9 cellular contexts compared by ENCODE assay signal in the genomic region with DNA sequence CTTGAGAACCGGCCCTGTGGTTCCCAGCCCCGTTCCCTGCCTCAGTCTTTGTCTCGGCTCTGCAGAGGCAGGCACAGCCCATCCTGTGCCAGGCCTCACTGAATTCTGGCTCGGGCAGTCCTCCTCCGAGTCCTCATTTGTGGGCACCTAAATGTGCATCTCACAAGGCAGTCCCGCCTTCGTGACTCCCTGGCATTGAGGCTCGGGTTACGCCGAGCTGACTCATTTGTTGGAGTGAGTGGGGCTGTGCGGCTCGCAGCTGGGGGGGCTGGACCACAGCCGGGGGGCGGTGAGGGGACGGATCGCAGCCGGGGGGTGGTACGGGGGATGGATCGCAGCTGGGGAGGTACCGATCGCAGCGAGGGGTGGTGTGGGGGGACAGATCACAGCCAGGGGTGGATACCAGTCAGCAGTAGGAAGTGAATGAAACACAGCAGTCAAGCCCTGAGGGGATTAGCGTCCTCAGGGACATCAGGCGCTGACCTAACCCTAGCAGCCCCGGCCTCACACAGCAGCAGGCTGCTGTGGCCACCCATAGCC.
DNase-seq lines count a peak whose midpoint lies in the region; TF ChIP-seq lines count a peak whose summit lies in the region.
"Had no signal": no experiment of that assay in that cellular context is flagged by ENCODE, and none has a peak within 500 bp of the region (broad histone marks: within the 10 kb centered on the region; RNA-seq: fewer than 3 reads in every experiment).

No MANE protein-coding gene starts in this region.

- H3K27me3 ChIP-seq in adipocyte (replicated peaks; ENCODE audit: control insufficient read depth, insufficient read depth, low read length) (no peaks in the 10 kb centered on the region), hepatocyte (no peaks in the 10 kb centered on the region), skeletal muscle satellite cell (ENCODE audit: control insufficient read depth, insufficient read depth, low read length) (no peaks in the 10 kb centered on the region), Peyer's patch (no peaks in the 10 kb centered on the region)

- H3K9me2 ChIP-seq in hepatocyte (replicated peaks; ENCODE audit: insufficient read depth): no peaks in the 10 kb centered on the region

- no peak overlapping the region for H2AFZ ChIP-seq in hepatocyte

- DNase-seq in NCI-H1417 (lab: John Stamatoyannopoulos, UW) (peak; percentile 4 to 87 (median 69)), NCI-H1417 treated with DMSO at 0.1 percent for 48 hours (lab: John Stamatoyannopoulos, UW) (no peak), adipocyte (ENCODE audit: low read depth) (peak; percentile 95), hepatocyte (ENCODE audit: low spot score) (peak; percentile 62), activated T-cell treated with anti-CD3 and anti-CD28 coated beads for 4 hours (no peak), Peyer's patch (no peak)
- no peak for DNase-seq in stimulated activated CD8-positive, alpha-beta memory T cell treated with anti-CD3 and anti-CD28 coated beads, Interleukin-4, amount 100 ng/mL, for 48 hours

- H3K27ac ChIP-seq in hepatocyte (peak overlapping the region; percentile 72), Peyer's patch (peak overlapping the region in 2 of 4 donors; percentile 42 to 43)
- H3K27ac ChIP-seq: C4-2B had no signal

- H3K9me3 ChIP-seq in adipocyte (ENCODE audit: control insufficient read depth, low read length) (peaks cover under 1% of the 10 kb centered on the region), hepatocyte (ENCODE audit: low read depth) (no peaks in the 10 kb centered on the region), skeletal muscle satellite cell (replicated peaks; ENCODE audit: low read length) (no peaks in the 10 kb centered on the region), Peyer's patch (no peaks in the 10 kb centered on the region)

- WGBS in hepatocyte (ENCODE audit: low lambda C conversion rate, missing lambda C conversion rate): 53% methylated on average over 15 of the region's 25 CpGs

- peak overlapping the region; percentile 44 for H3K4me2 ChIP-seq in hepatocyte
- H3K4me2 ChIP-seq in skeletal muscle satellite cell (ENCODE audit: low read length): peak overlapping the region; percentile 61

- peaks cover 18% of the 10 kb centered on the region for H3K4me1 ChIP-seq in adipocyte (ENCODE audit: control insufficient read depth, insufficient read depth, low read length)
- no peaks in the 10 kb centered on the region for H3K4me1 ChIP-seq in hepatocyte (ENCODE audit: insufficient read depth)
- H3K4me1 ChIP-seq in skeletal muscle satellite cell (ENCODE audit: control insufficient read depth, insufficient read depth, low read length): peaks cover 46% of the 10 kb centered on the region
- H3K4me1 ChIP-seq in Peyer's patch: no peaks in the 10 kb centered on the region

- no peak for TF ChIP-seq CTCF in hepatocyte (IDR thresholded peaks at IDR 0.05; ENCODE audit: poor library complexity)
- no peak for TF ChIP-seq CTCF in Peyer's patch (IDR thresholded peaks at IDR 0.05)

- peak overlapping the region; percentile 68 for H3K9ac ChIP-seq in adipocyte (ENCODE audit: low read length)
- H3K9ac ChIP-seq in skeletal muscle satellite cell (ENCODE audit: low read depth, low read length): peak overlapping the region; percentile 52

- TF ChIP-seq POLR2A in Peyer's patch (IDR thresholded peaks at IDR 0.05): no peak

- H3K79me2 ChIP-seq in hepatocyte: no peaks in the 10 kb centered on the region

- H3K4me3 ChIP-seq in adipocyte (ENCODE audit: low read length) (no peak overlapping the region), hepatocyte (no peak overlapping the region), skeletal muscle satellite cell (ENCODE audit: low read length) (peak overlapping the region; percentile 16), Peyer's patch (no peak overlapping the region)

- peaks cover 81% of the 10 kb centered on the region for H3K36me3 ChIP-seq in adipocyte (ENCODE audit: control insufficient read depth, insufficient read depth, low read length, severe bottlenecking)
- H3K36me3 ChIP-seq in hepatocyte (replicated peaks; ENCODE audit: insufficient read depth, low read depth): no peaks in the 10 kb centered on the region
- peaks cover 79% of the 10 kb centered on the region for H3K36me3 ChIP-seq in skeletal muscle satellite cell (ENCODE audit: insufficient read depth, low read length)
- peaks cover 0 to 62% (median 0%) of the 10 kb centered on the region in 3 donors for H3K36me3 ChIP-seq in Peyer's patch

- no peaks in the 10 kb centered on the region for H4K20me1 ChIP-seq in hepatocyte (ENCODE audit: insufficient read depth, poor library complexity, severe bottlenecking)

Comparison
In these comparisons a context has a peak if more than half of its experiments do, and no peak if none do; other contexts are left out.
1. DNase-seq: peak in NCI-H1417 (3 of 3), adipocyte (single experiment) and hepatocyte (single experiment); none in NCI-H1417 treated with DMSO at 0.1 percent for 48 hours (single experiment), stimulated activated CD8-positive, alpha-beta memory T cell treated with anti-CD3 and anti-CD28 coated beads, Interleukin-4, amount 100 ng/mL, for 48 hours (single experiment), activated T-cell treated with anti-CD3 and anti-CD28 coated beads for 4 hours (single experiment) and Peyer's patch (0 of 3).